9 cellular contexts compared by ENCODE assay signal in the genomic region with DNA sequence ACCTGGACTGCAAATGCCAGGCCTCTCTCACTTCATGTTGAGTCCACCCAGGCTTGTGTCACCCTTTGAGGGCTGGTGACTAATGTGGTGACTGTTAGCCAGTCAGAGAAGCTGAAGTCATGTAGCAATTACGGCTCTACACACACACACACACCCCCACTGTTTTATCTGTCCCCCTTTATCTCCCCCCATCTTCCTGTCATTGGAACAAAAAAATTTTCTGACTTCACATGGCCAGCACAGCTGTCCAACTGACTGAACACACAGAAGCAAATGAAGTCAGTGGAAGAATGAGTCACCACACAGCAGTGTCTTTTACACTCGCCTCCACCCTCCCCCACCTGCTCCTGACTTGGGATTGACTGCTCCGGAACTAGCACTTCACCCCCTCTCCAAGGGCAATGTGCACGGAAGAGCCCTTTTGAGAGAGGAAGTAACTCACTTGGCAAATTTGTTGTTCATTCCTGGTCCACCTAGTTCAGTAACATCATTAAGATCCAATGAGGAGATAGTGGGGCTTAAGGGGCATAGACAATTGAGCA.
DNase-seq lines count a peak whose midpoint lies in the region; ATAC-seq, FAIRE-seq and TF ChIP-seq lines count a peak whose summit lies in the region.
"Had no signal": no experiment of that assay in that cellular context is flagged by ENCODE, and none has a peak within 500 bp of the region (broad histone marks: within the 10 kb centered on the region; RNA-seq: fewer than 3 reads in every experiment).

No MANE protein-coding gene starts in this region.

- H3K4me2 ChIP-seq in K562 (ENCODE audit: insufficient read depth, low read length), result peak overlapping the region; percentile 10; the same call in 1 of the 2 replicates
- H3K4me2 ChIP-seq in mesenchymal stem cell (ENCODE audit: low read length, poor library complexity, severe bottlenecking), result peak overlapping the region; percentile 31

- no peaks in the 10 kb centered on the region for H3K79me1 ChIP-seq in mesenchymal stem cell (replicated peaks; ENCODE audit: low read length, poor library complexity, severe bottlenecking)

- DNase-seq in Calu3, result peak; percentile 18
- peak; percentile 67 for DNase-seq in NCI-H146 (lab: John Stamatoyannopoulos, UW)
- peak; percentile 24 to 74 (median 34) for DNase-seq in K562 (ENCODE audit: extremely low read depth in 1 of 4, low spot score in 3 of 4)
- DNase-seq in mesenchymal stem cell, result peak; percentile 91
- no peak for DNase-seq in activated naive CD4-positive, alpha-beta T cell treated with anti-CD3 and anti-CD28 coated beads for 36 hours
- DNase-seq in WERI-Rb-1, result no peak
- DNase-seq in stimulated activated naive CD4-positive, alpha-beta T cell treated with Interleukin-2 at 50 U/mL for 16 hours (lab: John Stamatoyannopoulos, UW), result no peak
- DNase-seq in MG63, result no peak
- DNase-seq: activated CD8-positive, alpha-beta memory T cell treated with anti-CD3 and anti-CD28 coated beads, Interleukin-2, amount 10 ng/mL, durations not matched to agents 7 days and 5 days had no signal

- no peak overlapping the region for H4K91ac ChIP-seq in mesenchymal stem cell (ENCODE audit: low read length)

- H3K9ac ChIP-seq in K562 (ENCODE audit: insufficient read depth in 1 of 2, low read depth in 2 of 2, low read length in 2 of 2) (no peak overlapping the region; a peak in 1 of 4 replicates), mesenchymal stem cell (ENCODE audit: low read length) (peak overlapping the region; percentile 14)

- H3K9me1 ChIP-seq in K562 (ENCODE audit: control insufficient read depth, insufficient read depth, low read length), result no peaks in the 10 kb centered on the region

- no peak overlapping the region for H4K8ac ChIP-seq in mesenchymal stem cell (ENCODE audit: low read length)

- no peak overlapping the region for H3K4me3 Mint-ChIP-seq in Calu3 (ENCODE audit: low read depth, unreplicated experiment)
- no peak overlapping the region for H3K4me3 Mint-ChIP-seq in activated naive CD4-positive, alpha-beta T cell treated with anti-CD3 and anti-CD28 coated beads for 36 hours
- H3K4me3 Mint-ChIP-seq: activated CD8-positive, alpha-beta memory T cell treated with anti-CD3 and anti-CD28 coated beads, Interleukin-2, amount 10 ng/mL, durations not matched to agents 7 days and 5 days had no signal

- peak; percentile 90 for ATAC-seq in K562
- ATAC-seq: activated CD8-positive, alpha-beta memory T cell treated with anti-CD3 and anti-CD28 coated beads, Interleukin-2, amount 10 ng/mL, durations not matched to agents 7 days and 5 days had no signal

- TF ChIP-seq POLR2A in K562 (conservative IDR thresholded peaks at IDR 0.05), result no peak

- no peak overlapping the region for H2BK12ac ChIP-seq in mesenchymal stem cell (ENCODE audit: low read length in 2 of 2)

- no peak overlapping the region for H2BK5ac ChIP-seq in mesenchymal stem cell (ENCODE audit: low read depth, low read length, poor library complexity, severe bottlenecking)

- H3K4me1 Mint-ChIP-seq in Calu3 (ENCODE audit: low read depth, unreplicated experiment), result peaks cover 13% of the 10 kb centered on the region
- no peaks in the 10 kb centered on the region for H3K4me1 Mint-ChIP-seq in activated naive CD4-positive, alpha-beta T cell treated with anti-CD3 and anti-CD28 coated beads for 36 hours (ENCODE audit: low read depth)
- H3K4me1 Mint-ChIP-seq: activated CD8-positive, alpha-beta memory T cell treated with anti-CD3 and anti-CD28 coated beads, Interleukin-2, amount 10 ng/mL, durations not matched to agents 7 days and 5 days had no signal

- in situ Hi-C loops in K562 (cut with MboI), result loop anchor here (10.0 to 25.0 kb wide), 2 partner anchors 1277 to 1470 kb away; no protein-coding TSS in a partner anchor

- peaks cover 16% of the 10 kb centered on the region for H3K27me3 Mint-ChIP-seq in Calu3 (ENCODE audit: unreplicated experiment)
- H3K27me3 Mint-ChIP-seq in activated naive CD4-positive, alpha-beta T cell treated with anti-CD3 and anti-CD28 coated beads for 36 hours (ENCODE audit: low read depth), result peaks cover 10% of the 10 kb centered on the region

- H2AFZ ChIP-seq in K562 (ENCODE audit: low read depth, low read length) (peak overlapping the region; percentile 38), mesenchymal stem cell (ENCODE audit: low read depth, low read length) (no peak overlapping the region)

- H4K20me1 ChIP-seq in K562 (replicated peaks; ENCODE audit: control insufficient read depth, insufficient read depth, low read length), result no peaks in the 10 kb centered on the region

- H3K4me3 ChIP-seq in K562 (no peak overlapping the region), mesenchymal stem cell (ENCODE audit: insufficient read depth in 1 of 2, low read depth in 1 of 2, low read length in 2 of 2) (peak overlapping the region in 1 of 2 experiments; percentile 4), WERI-Rb-1 (ENCODE audit: low read depth, low read length) (no peak overlapping the region), MG63 (no peak overlapping the region)

- H3K4me1 ChIP-seq in K562 (replicated peaks in 1 of 2; ENCODE audit: control insufficient read depth in 2 of 2, insufficient read depth in 2 of 2, low read length in 2 of 2), result peaks cover 0 to 7% of the 10 kb centered on the region in 2 experiments; a peak in 2 of 5 replicates
- peaks cover 4% of the 10 kb centered on the region for H3K4me1 ChIP-seq in mesenchymal stem cell (ENCODE audit: control insufficient read depth, insufficient read depth, low read depth, low read length)

- H3K9me3 ChIP-seq in K562 (replicated peaks; ENCODE audit: control insufficient read depth, insufficient read depth, low read depth, low read length), result no peaks in the 10 kb centered on the region
- H3K9me3 ChIP-seq in mesenchymal stem cell (ENCODE audit: control insufficient read depth, low read length), result no peaks in the 10 kb centered on the region
- H3K9me3 ChIP-seq in WERI-Rb-1 (ENCODE audit: severe bottlenecking), result no peaks in the 10 kb centered on the region
- H3K9me3 ChIP-seq in MG63, result no peaks in the 10 kb centered on the region

- WGBS in K562 (ENCODE audit: insufficient coverage, low coverage, missing lambda C conversion rate), result 0% methylated on average over 4 of the region's 4 CpGs
- 0% methylated on average over 4 of the region's 4 CpGs for WGBS in mesenchymal stem cell

- H3K4ac ChIP-seq in mesenchymal stem cell (ENCODE audit: low read depth in 1 of 2, low read length in 2 of 2), result no peak overlapping the region

- H3K36me3 Mint-ChIP-seq in Calu3 (ENCODE audit: insufficient read depth, unreplicated experiment), result no peaks in the 10 kb centered on the region
- H3K36me3 Mint-ChIP-seq in activated naive CD4-positive, alpha-beta T cell treated with anti-CD3 and anti-CD28 coated beads for 36 hours (ENCODE audit: low read depth), result no peaks in the 10 kb centered on the region
- H3K36me3 Mint-ChIP-seq: activated CD8-positive, alpha-beta memory T cell treated with anti-CD3 and anti-CD28 coated beads, Interleukin-2, amount 10 ng/mL, durations not matched to agents 7 days and 5 days had no signal

- H3K36me3 ChIP-seq in K562 (ENCODE audit: control insufficient read depth, insufficient read depth, low read length) (no peaks in the 10 kb centered on the region), mesenchymal stem cell (ENCODE audit: control insufficient read depth in 1 of 2, insufficient read depth in 2 of 2, low read depth in 1 of 2, low read length in 2 of 2) (no peaks in the 10 kb centered on the region), WERI-Rb-1 (no peaks in the 10 kb centered on the region), MG63 (no peaks in the 10 kb centered on the region)

- H3K27me3 ChIP-seq in K562 (ENCODE audit: control insufficient read depth in 2 of 2, insufficient read depth in 2 of 2, low read length in 2 of 2) (no peaks in the 10 kb centered on the region), mesenchymal stem cell (ENCODE audit: control insufficient read depth in 1 of 2, insufficient read depth in 1 of 2, low read length in 2 of 2) (no peaks in the 10 kb centered on the region), WERI-Rb-1 (ENCODE audit: insufficient read depth, low read depth, severe bottlenecking) (no peaks in the 10 kb centered on the region), MG63 (no peaks in the 10 kb centered on the region)

- no peaks in the 10 kb centered on the region for H3K79me2 ChIP-seq in K562 (ENCODE audit: control insufficient read depth, insufficient read depth, low read length)

- BruUV-seq in Calu3 (replicated peaks; lab: Mats Ljungman, UMichigan), result no TSS peak
- no TSS peak for BruUV-seq in K562 (replicated peaks; lab: Mats Ljungman, UMichigan)

- H3K23ac ChIP-seq in mesenchymal stem cell (ENCODE audit: low read length in 2 of 2), result no peak overlapping the region

- no peak for TF ChIP-seq EP300 in K562 (IDR thresholded peaks at IDR 0.05; ENCODE audit: low read length)

- FAIRE-seq in K562 (lab: Jason Lieb, UNC), result peak; percentile 94

- H3K18ac ChIP-seq in mesenchymal stem cell (ENCODE audit: low read depth in 1 of 2, low read length in 2 of 2), result peak overlapping the region in 1 of 2 experiments; percentile 28

- H3K27ac Mint-ChIP-seq in Calu3 (ENCODE audit: unreplicated experiment), result no peak overlapping the region
- no peak overlapping the region for H3K27ac Mint-ChIP-seq in activated naive CD4-positive, alpha-beta T cell treated with anti-CD3 and anti-CD28 coated beads for 36 hours
- H3K27ac Mint-ChIP-seq: activated CD8-positive, alpha-beta memory T cell treated with anti-CD3 and anti-CD28 coated beads, Interleukin-2, amount 10 ng/mL, durations not matched to agents 7 days and 5 days had no signal

- intact Hi-C loops in Calu3 (cut with micrococcal nuclease; ENCODE audit: unreplicated experiment) (no loop called here), K562 (cut with micrococcal nuclease) (no loop called here)
- intact Hi-C loops in activated naive CD4-positive, alpha-beta T cell treated with anti-CD3 and anti-CD28 coated beads for 36 hours (cut with micrococcal nuclease), result no loop called here

- TF ChIP-seq RAD21 in K562 (CRISPR knock-in tag; conservative IDR thresholded peaks at IDR 0.05 in 1 of 2, IDR thresholded peaks at IDR 0.05 in 1 of 2), result peak in 1 of 2 experiments; percentile 8; a peak in 1 of 4 replicates

- POLR2A ChIA-PET in K562 (lab: Yijun Ruan, JAX), result no interaction called here

- CTCF ChIA-PET in Calu3 (lab: Charles Lee), result no interaction called here
- CTCF ChIA-PET in K562 (lab: Yijun Ruan, JAX; ENCODE audit: low intra/inter-chr PET ratio), result interaction anchor here (0.6 kb wide), 1 partner anchor 522 kb away, joined by 3 read pairs; no protein-coding TSS in a partner anchor
- CTCF ChIA-PET in activated naive CD4-positive, alpha-beta T cell treated with anti-CD3 and anti-CD28 coated beads for 36 hours (lab: Charles Lee), result no interaction called here

- no peak overlapping the region for H3K14ac ChIP-seq in mesenchymal stem cell (ENCODE audit: low read length in 2 of 2)

- no peak overlapping the region for H2BK15ac ChIP-seq in mesenchymal stem cell (ENCODE audit: low read depth, poor library complexity, severe bottlenecking)

- TF ChIP-seq CTCF in Calu3 (IDR thresholded peaks at IDR 0.05; ENCODE audit: unreplicated experiment), result no peak
- no peak for TF ChIP-seq CTCF in K562 (IDR thresholded peaks at IDR 0.05 in 2 of 3, conservative IDR thresholded peaks at IDR 0.05 in 1 of 3; ENCODE audit: insufficient read depth in 2 of 3, low read depth in 1 of 3, low read length in 3 of 3)
- TF ChIP-seq CTCF in WERI-Rb-1 (IDR thresholded peaks at IDR 0.05; ENCODE audit: low read depth, low read length), result no peak

- no peak overlapping the region for H2AK5ac ChIP-seq in mesenchymal stem cell (ENCODE audit: low read length, severe bottlenecking)

- H3K27ac ChIP-seq in K562 (ENCODE audit: extremely low read depth, low read depth, low read length), result peak overlapping the region; percentile 70; the same call in 2 of the 3 replicates
- H3K27ac ChIP-seq in mesenchymal stem cell (ENCODE audit: low read length, poor library complexity, severe bottlenecking), result peak overlapping the region; percentile 3
- no peak overlapping the region for H3K27ac ChIP-seq in WERI-Rb-1

- H2BK120ac ChIP-seq in mesenchymal stem cell (ENCODE audit: low read depth, low read length), result no peak overlapping the region

- H3K9me3 Mint-ChIP-seq in Calu3 (ENCODE audit: low read depth, unreplicated experiment), result no peaks in the 10 kb centered on the region
- no peaks in the 10 kb centered on the region for H3K9me3 Mint-ChIP-seq in activated naive CD4-positive, alpha-beta T cell treated with anti-CD3 and anti-CD28 coated beads for 36 hours

Comparison
In these comparisons a context has a peak if more than half of its experiments do, and no peak if none do; other contexts are left out.
1. DNase-seq: peak in Calu3 (single experiment), NCI-H146 (single experiment), K562 (4 of 4) and mesenchymal stem cell (single experiment); none in activated naive CD4-positive, alpha-beta T cell treated with anti-CD3 and anti-CD28 coated beads for 36 hours (single experiment), WERI-Rb-1 (single experiment), stimulated activated naive CD4-positive, alpha-beta T cell treated with Interleukin-2 at 50 U/mL for 16 hours (single experiment) and MG63 (single experiment).